In genomic region chr11:695606-696381, GRCh38 we compare ENCODE assay signal across 8 cellular contexts. TPM values are rescaled to one million over a fixed set of nuclear protein-coding genes. Genes with fewer than 3 reads are reported as not detected.
A peak's percentile ranks its signal among the peaks of the same experiment; 100 is the strongest.
DNase-seq lines count a peak whose midpoint lies in the region; ATAC-seq, FAIRE-seq and TF ChIP-seq lines count a peak whose summit lies in the region.

Gene TMEM80 (plus strand): TSS chr11:695816. CDS start chr11:695828, 12 bp downstream.

- H3K9me3 Mint-ChIP-seq in T-helper 1 cell treated with Interleukin-12 subunit alpha and Interleukin-12 subunit beta and Interleukin-4 antibody, amounts not matched to agents 30 μg/mL and 1 μg/mL, for 36 hours = no peaks in the 10 kb centered on the region

- no peaks in the 10 kb centered on the region for H3K9me3 ChIP-seq in prostate gland

- H3K36me3 ChIP-seq in prostate gland = no peaks in the 10 kb centered on the region
- no peaks in the 10 kb centered on the region for H3K36me3 ChIP-seq in urinary bladder (ENCODE audit: insufficient read depth)

- H3K27me3 Mint-ChIP-seq in T-helper 1 cell treated with Interleukin-12 subunit alpha and Interleukin-12 subunit beta and Interleukin-4 antibody, amounts not matched to agents 30 μg/mL and 1 μg/mL, for 36 hours (ENCODE audit: low read depth) = no peaks in the 10 kb centered on the region

- TF ChIP-seq CTCF in prostate gland (IDR thresholded peaks at IDR 0.05) = peak in 1 of 4 experiments; percentile 16

- peaks cover 39% of the 10 kb centered on the region for H3K4me1 Mint-ChIP-seq in T-helper 1 cell treated with Interleukin-12 subunit alpha and Interleukin-12 subunit beta and Interleukin-4 antibody, amounts not matched to agents 30 μg/mL and 1 μg/mL, for 36 hours (ENCODE audit: low read depth)

- H3K36me3 Mint-ChIP-seq in T-helper 1 cell treated with Interleukin-12 subunit alpha and Interleukin-12 subunit beta and Interleukin-4 antibody, amounts not matched to agents 30 μg/mL and 1 μg/mL, for 36 hours (ENCODE audit: low read depth) = peaks cover 6% of the 10 kb centered on the region

- peaks cover 28% of the 10 kb centered on the region for H3K4me1 ChIP-seq in prostate gland (replicated peaks)
- H3K4me1 ChIP-seq in urinary bladder (ENCODE audit: insufficient read depth) = peaks cover 8% of the 10 kb centered on the region

- H3K4me3 ChIP-seq in prostate gland = peak within 1 kb of the TSS; percentile 83 to 86
- H3K4me3 ChIP-seq in urinary bladder (ENCODE audit: low read depth, low read length) = peak within 1 kb of the TSS; percentile 80

- peak within 1 kb of the TSS; percentile 94 for H3K27ac Mint-ChIP-seq in T-helper 1 cell treated with Interleukin-12 subunit alpha and Interleukin-12 subunit beta and Interleukin-4 antibody, amounts not matched to agents 30 μg/mL and 1 μg/mL, for 36 hours

- peak within 1 kb of the TSS; percentile 99 to 100 for H3K27ac ChIP-seq in prostate gland
- H3K27ac ChIP-seq in urinary bladder (ENCODE audit: low read depth) = peak within 1 kb of the TSS; percentile 99

- FAIRE-seq in GM12892 (lab: Jason Lieb, UNC) = no peak

- 1% methylated on average over 97 of the region's 98 CpGs for WGBS in prostate gland
- under 1% methylated on average over 98 of the region's 98 CpGs for WGBS in urinary bladder

- intact Hi-C loops in left ventricle myocardium superior (cut with micrococcal nuclease) = no loop called here
- intact Hi-C loops in prostate gland (cut with DNase I) = no loop called here

- peak within 1 kb of the TSS; percentile 85 for H3K4me3 Mint-ChIP-seq in T-helper 1 cell treated with Interleukin-12 subunit alpha and Interleukin-12 subunit beta and Interleukin-4 antibody, amounts not matched to agents 30 μg/mL and 1 μg/mL, for 36 hours

- DNase-seq in GM12892 (ENCODE audit: insufficient read length) (no peak), NCI-H146 (lab: John Stamatoyannopoulos, UW) (peak; percentile 98), amygdala (lab: John Stamatoyannopoulos, UW) (peak; percentile 76 to 99 (median 95)), left ventricle myocardium superior (peak; percentile 100), prostate gland (ENCODE audit: low spot score) (peak; percentile 99)

- ATAC-seq in HG02840 (IDR thresholded peaks at IDR 0.05; ENCODE audit: low FRiP score, unreplicated experiment) = peak; percentile 80
- peak; percentile 90 for ATAC-seq in left ventricle myocardium superior

- H3K27me3 ChIP-seq in prostate gland (replicated peaks; ENCODE audit: insufficient read depth) = no peaks in the 10 kb centered on the region

- peak; percentile 83; the same call in 1 of the 2 replicates for TF ChIP-seq POLR2A in GM12892 (IDR thresholded peaks at IDR 0.05; ENCODE audit: low read depth, low read length)
- peak; percentile 63 for TF ChIP-seq POLR2A in prostate gland (IDR thresholded peaks at IDR 0.05)

RNA-seq across cellular contexts. Expression of gene TMEM80, which starts in this region (rescaled TPM):
- polyA plus RNA-seq in GM12892 (2012; ENCODE audit: missing spikeins) = 13.3 TPM
- total RNA-seq in left ventricle myocardium superior = 9.0 TPM
- 10 to 100 TPM; 66.0 to 70.9 TPM for total RNA-seq in prostate gland
- 10.8 TPM for total RNA-seq in urinary bladder
- polyA plus RNA-seq in urinary bladder = 36.8 TPM
